In the genomic region with DNA sequence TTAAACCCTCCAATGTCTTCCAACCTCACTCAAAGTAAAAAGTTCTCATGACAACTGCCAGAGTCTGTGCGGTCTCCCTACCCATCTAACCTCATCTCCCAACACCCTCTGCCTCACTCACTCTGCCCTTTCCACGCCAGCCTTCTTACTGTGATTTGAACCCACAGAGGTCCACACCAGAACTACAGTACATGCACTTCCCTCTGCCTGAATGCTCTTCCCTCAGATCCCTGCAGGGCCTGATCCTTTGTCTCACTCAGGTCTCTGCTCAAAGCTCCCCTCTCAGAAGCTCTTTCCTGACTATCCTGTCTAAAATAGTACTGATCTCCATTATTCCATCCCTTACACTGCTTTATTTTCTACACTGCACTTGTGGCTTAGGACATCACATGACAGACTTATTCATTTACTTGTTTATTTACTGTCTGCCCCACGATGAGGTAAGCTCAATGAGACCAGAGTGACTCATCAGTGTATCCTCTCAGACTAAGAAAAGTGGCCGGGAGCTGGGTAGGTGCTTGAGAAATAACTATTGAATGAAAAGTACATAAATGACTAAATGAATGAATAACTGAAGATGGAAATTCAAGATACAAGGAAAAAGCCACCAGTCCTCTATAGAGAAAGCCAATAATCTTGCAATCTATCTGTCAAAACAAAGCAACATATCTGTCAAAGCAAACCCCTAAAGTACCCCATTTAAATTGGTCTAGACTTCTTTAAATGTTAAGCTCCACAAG, we compare ENCODE assay signal across 8 cellular contexts. TPM values are rescaled to one million over a fixed set of nuclear protein-coding genes. Genes with fewer than 3 reads are reported as not detected.
A peak's percentile ranks its signal among the peaks of the same experiment; 100 is the strongest.
DNase-seq lines count a peak whose midpoint lies in the region; ATAC-seq, FAIRE-seq and TF ChIP-seq lines count a peak whose summit lies in the region.

No MANE protein-coding gene starts in this region.

- no peaks in the 10 kb centered on the region for H3K36me3 ChIP-seq in bronchial epithelial cell (ENCODE audit: control insufficient read depth, insufficient read depth, low read length)

- peak; percentile 56 for ATAC-seq in GM21723 (IDR thresholded peaks at IDR 0.05; ENCODE audit: unreplicated experiment)
- no peak for ATAC-seq in HG03521 (IDR thresholded peaks at IDR 0.05; ENCODE audit: unreplicated experiment)
- no peak for ATAC-seq in HG03460 (IDR thresholded peaks at IDR 0.05; ENCODE audit: unreplicated experiment)
- ATAC-seq in GM21528 (IDR thresholded peaks at IDR 0.05; ENCODE audit: low FRiP score, unreplicated experiment), result no peak

- no peak overlapping the region for H3K4me3 ChIP-seq in bronchial epithelial cell (ENCODE audit: low read depth, low read length)

- no peaks in the 10 kb centered on the region for H3K27me3 ChIP-seq in bronchial epithelial cell (ENCODE audit: control insufficient read depth, insufficient read depth, low read length)

- no peak for FAIRE-seq in bronchial epithelial cell (lab: Jason Lieb, UNC)

- DNase-seq in CD1c-positive myeloid dendritic cell (ENCODE audit: extremely low spot score) (peak; percentile 60), NOMO-1 (lab: John Stamatoyannopoulos, UW; ENCODE audit: unreplicated experiment in 2 of 2) (peak; percentile 11 to 42), bronchial epithelial cell (ENCODE audit: low read depth) (peak; percentile 99), mucosa of gallbladder (ENCODE audit: low spot score) (peak; percentile 59)

- TF ChIP-seq CTCF in bronchial epithelial cell (IDR thresholded peaks at IDR 0.05; ENCODE audit: insufficient read depth, low read length, severe bottlenecking), result no peak

RNA-seq across cellular contexts. Expression of a gene that starts 17.1 kb away (rescaled TPM):
- total RNA-seq in bronchial epithelial cell (5.8 and 7.8 TPM in 2 replicates), mucosa of gallbladder (36.5 TPM)

RNA-seq across cellular contexts. Expression of a gene that starts 17.2 kb away (rescaled TPM):
- total RNA-seq in bronchial epithelial cell (55.6 and 66.1 TPM in 2 replicates), mucosa of gallbladder (13.8 TPM)

RNA-seq across cellular contexts. Expression of a gene that starts 32.6 kb away (rescaled TPM):
- 0.26 TPM in 1 of 2 replicates, not detected in the other for total RNA-seq in bronchial epithelial cell
- not detected for total RNA-seq in mucosa of gallbladder

Comparison
In these comparisons a context has a peak if more than half of its experiments do, and no peak if none do; other contexts are left out.
1. DNase-seq: peak in every context shown above with its lines; median percentile 99 in bronchial epithelial cell; 60 in CD1c-positive myeloid dendritic cell; 59 in mucosa of gallbladder; 26 in NOMO-1.